Comparison of ENCODE assay signal across 15 cellular contexts in the genomic region with DNA sequence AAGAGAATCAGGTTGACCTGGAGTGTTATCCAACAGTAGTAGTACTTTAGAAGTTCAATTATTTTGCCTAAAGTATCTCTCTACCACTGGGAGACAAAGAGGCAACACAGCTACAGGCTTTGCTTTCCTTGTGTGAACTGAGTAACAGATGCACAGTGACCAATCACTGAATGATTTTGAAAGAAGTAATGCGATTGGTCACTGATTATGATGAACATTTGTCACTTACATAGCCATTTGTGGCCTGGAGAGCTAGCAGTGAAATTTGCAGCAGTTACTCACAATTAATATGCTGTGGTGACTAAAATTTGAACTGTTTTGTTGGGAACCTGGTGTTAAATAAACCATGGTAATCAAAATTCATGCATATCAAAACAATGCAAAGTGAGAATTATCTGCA.
DNase-seq lines count a peak whose midpoint lies in the region; ATAC-seq lines count a peak whose summit lies in the region.
"Had no signal": no experiment of that assay in that cellular context is flagged by ENCODE, and none has a peak within 500 bp of the region (broad histone marks: within the 10 kb centered on the region; RNA-seq: fewer than 3 reads in every experiment).

No MANE protein-coding gene starts in this region.

- H3K27me3 Mint-ChIP-seq in activated CD4-positive, alpha-beta T cell treated with anti-CD3 and anti-CD28 coated beads for 36 hours: no peaks in the 10 kb centered on the region
- H3K27me3 Mint-ChIP-seq in IgD-negative memory B cell (no peaks in the 10 kb centered on the region), memory B cell (no peaks in the 10 kb centered on the region)
- no peaks in the 10 kb centered on the region for H3K27me3 Mint-ChIP-seq in activated naive CD8-positive, alpha-beta T cell
- H3K27me3 Mint-ChIP-seq: CD4-positive, alpha-beta memory T cell had no signal

- POLR2A ChIA-PET in activated CD4-positive, alpha-beta T cell treated with anti-CD3 and anti-CD28 coated beads for 36 hours (lab: Charles Lee): interaction anchor here (1.3 to 2.2 kb wide), 4 partner anchors 49 to 98 kb away, joined by 3 to 16 read pairs (median 10); no protein-coding TSS in a partner anchor

- DNase-seq in activated CD4-positive, alpha-beta T cell treated with anti-CD3 and anti-CD28 coated beads for 36 hours: no peak
- no peak for DNase-seq in activated CD4-positive, alpha-beta T cell treated with anti-CD3 and anti-CD28 coated beads for 4 hours
- DNase-seq in memory B cell (ENCODE audit: low spot score in 2 of 2): no peak
- no peak for DNase-seq in HT-29 (ENCODE audit: low spot score)
- DNase-seq: CD4-positive, alpha-beta memory T cell; naive B cell; NCI-H1694; NCI-H446; OCI-M1; T-cell had no signal

- CTCF ChIA-PET in activated CD4-positive, alpha-beta T cell treated with anti-CD3 and anti-CD28 coated beads for 36 hours (lab: Charles Lee): interaction anchor here (0.6 to 2.5 kb wide), 2 partner anchors 9 to 88 kb away, joined by 3 to 14 read pairs; no protein-coding TSS in a partner anchor

- no peaks in the 10 kb centered on the region for H3K9me3 Mint-ChIP-seq in activated CD4-positive, alpha-beta T cell treated with anti-CD3 and anti-CD28 coated beads for 36 hours (ENCODE audit: low read depth)
- H3K9me3 Mint-ChIP-seq in IgD-negative memory B cell (no peaks in the 10 kb centered on the region), memory B cell (peaks cover 2% of the 10 kb centered on the region)
- no peaks in the 10 kb centered on the region for H3K9me3 Mint-ChIP-seq in activated naive CD8-positive, alpha-beta T cell (ENCODE audit: low read depth)
- H3K9me3 Mint-ChIP-seq: CD4-positive, alpha-beta memory T cell; T-cell had no signal

- H3K4me3 Mint-ChIP-seq in activated CD4-positive, alpha-beta T cell treated with anti-CD3 and anti-CD28 coated beads for 36 hours: no peak overlapping the region
- H3K4me3 Mint-ChIP-seq in IgD-negative memory B cell (no peak overlapping the region), memory B cell (no peak overlapping the region)
- no peak overlapping the region for H3K4me3 Mint-ChIP-seq in activated naive CD8-positive, alpha-beta T cell
- H3K4me3 Mint-ChIP-seq: naive B cell, T-cell had no signal

- H3K36me3 Mint-ChIP-seq in activated CD4-positive, alpha-beta T cell treated with anti-CD3 and anti-CD28 coated beads for 36 hours (ENCODE audit: low read depth): no peaks in the 10 kb centered on the region
- H3K36me3 Mint-ChIP-seq in IgD-negative memory B cell: no peaks in the 10 kb centered on the region
- no peaks in the 10 kb centered on the region for H3K36me3 Mint-ChIP-seq in activated naive CD8-positive, alpha-beta T cell
- H3K36me3 Mint-ChIP-seq in memory B cell: no peaks in the 10 kb centered on the region
- H3K36me3 Mint-ChIP-seq: CD4-positive, alpha-beta memory T cell; naive B cell; T-cell had no signal

- intact Hi-C loops in activated CD4-positive, alpha-beta T cell treated with anti-CD3 and anti-CD28 coated beads for 36 hours (cut with DNase I, micrococcal nuclease): no loop called here

- peaks cover 54% of the 10 kb centered on the region for H3K4me1 Mint-ChIP-seq in activated CD4-positive, alpha-beta T cell treated with anti-CD3 and anti-CD28 coated beads for 36 hours
- H3K4me1 Mint-ChIP-seq in IgD-negative memory B cell: peaks cover 7 to 20% (median 11%) of the 10 kb centered on the region in 3 donors
- peaks cover 37% of the 10 kb centered on the region for H3K4me1 Mint-ChIP-seq in activated naive CD8-positive, alpha-beta T cell (ENCODE audit: low read depth)
- H3K4me1 Mint-ChIP-seq in memory B cell: peaks cover 17% of the 10 kb centered on the region

- ATAC-seq in activated CD4-positive, alpha-beta T cell treated with anti-CD3 and anti-CD28 coated beads for 36 hours: no peak
- no peak for ATAC-seq in memory B cell (ENCODE audit: low read depth)
- no peak for ATAC-seq in GM21526 (IDR thresholded peaks at IDR 0.05; ENCODE audit: low FRiP score, unreplicated experiment)
- no peak for ATAC-seq in HG03457 (IDR thresholded peaks at IDR 0.05; ENCODE audit: unreplicated experiment)
- ATAC-seq: left lobe of liver, T-cell had no signal

- H3K27ac Mint-ChIP-seq in activated CD4-positive, alpha-beta T cell treated with anti-CD3 and anti-CD28 coated beads for 36 hours: peak overlapping the region; percentile 85
- H3K27ac Mint-ChIP-seq in IgD-negative memory B cell: peak overlapping the region in 2 of 3 donors; percentile 18 to 43
- peak overlapping the region; percentile 93 for H3K27ac Mint-ChIP-seq in activated naive CD8-positive, alpha-beta T cell
- H3K27ac Mint-ChIP-seq in memory B cell: peak overlapping the region; percentile 6

Comparison
In these comparisons a context has a peak if more than half of its experiments do, and no peak if none do; other contexts are left out.
1. H3K27ac Mint-ChIP-seq: peak in every context shown above with its lines; median percentile 93 in activated naive CD8-positive, alpha-beta T cell; 85 in activated CD4-positive, alpha-beta T cell treated with anti-CD3 and anti-CD28 coated beads for 36 hours; 30 in IgD-negative memory B cell; 6 in memory B cell.